ENCODE assay signal across 20 cellular contexts in the genomic region with DNA sequence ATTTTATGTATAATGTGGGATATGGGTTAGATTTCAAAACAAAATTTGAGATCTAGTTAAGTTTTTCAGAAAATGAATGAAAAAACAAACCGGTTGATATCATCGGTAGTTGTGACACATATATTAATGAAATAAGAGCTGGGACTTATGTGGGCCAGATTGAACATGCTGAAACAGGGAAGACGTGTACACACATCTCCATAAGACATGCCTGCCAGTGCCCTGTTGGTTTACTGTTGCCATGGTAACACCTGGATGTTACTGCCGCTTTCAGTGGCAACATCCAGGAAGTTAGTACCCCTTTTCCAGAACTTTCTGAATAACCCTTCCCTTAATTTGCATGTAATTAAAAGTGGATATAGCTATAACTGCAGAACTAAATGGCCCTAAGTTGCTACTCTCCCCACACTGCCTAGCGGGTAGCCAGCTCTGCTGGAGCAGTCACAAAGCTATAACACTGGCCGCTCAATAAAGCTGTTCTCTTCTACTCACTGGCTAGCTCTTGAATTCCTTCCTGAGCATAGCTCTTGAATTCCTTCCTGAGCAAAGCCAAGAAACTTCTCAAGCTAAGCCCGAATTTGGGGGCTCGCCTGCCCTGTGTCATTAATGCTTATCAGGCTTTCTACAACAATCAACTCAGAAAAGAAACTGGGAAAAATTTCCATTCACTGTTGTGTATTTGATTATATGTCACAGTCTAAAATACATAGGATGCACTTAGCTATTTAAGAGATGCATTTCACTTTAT.
"Had no signal": no experiment of that assay in that cellular context is flagged by ENCODE, and none has a peak within 500 bp of the region (broad histone marks: within the 10 kb centered on the region; RNA-seq: fewer than 3 reads in every experiment).

No MANE protein-coding gene starts in this region.

- H3K9me3 ChIP-seq: adrenal gland, esophagus muscularis mucosa had no signal

- H3K4me1 ChIP-seq: adrenal gland, esophagus muscularis mucosa, left lung had no signal

- H3K27me3 ChIP-seq: adrenal gland, esophagus muscularis mucosa, hepatocyte, left lung had no signal

- H3K36me3 ChIP-seq: adrenal gland, esophagus muscularis mucosa, left lung had no signal

- H3K4me2 ChIP-seq: hepatocyte had no signal

- H2AFZ ChIP-seq: hepatocyte had no signal

- H3K79me2 ChIP-seq: hepatocyte had no signal

- ATAC-seq: left lung; natural killer cell treated with Interleukin-12 subunit alpha and Interleukin-12 subunit beta and Interleukin-15 and Interleukin-18, amount 100 ng/mL, for 72 hours; T-helper 17 cell had no signal

- H3K4me3 ChIP-seq: adrenal gland, esophagus muscularis mucosa, hepatocyte, left lung had no signal

- H3K27ac ChIP-seq: adrenal gland, esophagus muscularis mucosa, hepatocyte, left lung had no signal

- DNase-seq: activated CD4-positive, alpha-beta memory T cell treated with anti-CD3 and anti-CD28 coated beads, Interleukin-2, amount 10 ng/mL, durations not matched to agents 7 days and 5 days; activated CD4-positive, alpha-beta T cell treated with anti-CD3 and anti-CD28 coated beads for 4 hours; activated effector memory CD4-positive, alpha-beta T cell treated with anti-CD3 and anti-CD28 coated beads, Interleukin-2, amount 50 U/mL, for 16 hours; activated T-cell treated with anti-CD3 and anti-CD28 coated beads, Interleukin-2, amount 50 U/mL, for 24 hours; adrenal gland; caudate nucleus; left lung; mesenchymal stem cell; occipital lobe; right cardiac atrium; small intestine; stimulated activated CD4-positive, alpha-beta T cell treated with anti-CD3 and anti-CD28 coated beads, Interleukin-4, amount 100 ng/mL, for 4 hours; stimulated activated CD8-positive, alpha-beta memory T cell treated with anti-CD3 and anti-CD28 coated beads, Interleukin-4, amount 100 ng/mL, for 48 hours; stimulated activated naive CD4-positive, alpha-beta T cell treated with Interleukin-2 at 50 U/mL for 16 hours; substantia nigra; T-helper 17 cell; trophoblast cell had no signal
